8 cellular contexts compared by ENCODE assay signal in the genomic region with DNA sequence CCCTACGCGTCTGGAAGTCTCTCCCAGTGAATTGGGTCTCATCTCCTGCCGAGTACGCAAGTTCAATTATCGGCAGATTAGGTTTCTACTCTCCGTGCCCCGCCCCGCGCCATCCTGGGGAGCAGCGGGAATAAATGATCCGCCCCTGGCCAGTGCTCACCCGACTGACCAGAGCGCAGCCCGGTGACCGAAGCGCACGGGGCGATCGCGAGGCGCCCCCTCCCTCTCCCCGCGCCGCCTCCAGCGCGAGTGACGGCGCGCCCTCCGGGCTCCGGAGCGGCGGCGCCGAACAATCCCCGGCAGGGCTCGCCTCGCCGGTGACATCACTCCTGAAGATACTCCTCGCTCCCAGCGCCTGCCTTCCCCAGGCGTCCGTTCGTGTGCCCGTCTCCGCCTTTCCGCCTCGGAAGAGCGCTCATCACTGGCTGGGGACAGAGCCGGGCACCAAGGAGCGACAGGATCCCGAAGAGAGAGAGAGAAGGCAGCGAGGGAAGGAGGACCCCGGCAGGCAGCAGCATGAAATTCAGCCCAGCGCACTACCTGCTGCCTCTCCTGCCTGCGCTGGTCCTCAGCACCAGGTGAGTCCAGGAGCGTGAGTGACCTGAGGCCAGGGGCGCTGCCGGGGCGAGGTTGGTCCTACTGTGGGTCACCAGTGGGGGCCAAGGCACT. TPM values are rescaled to one million over a fixed set of nuclear protein-coding genes. Genes with fewer than 3 reads are reported as not detected.
DNase-seq lines count a peak whose midpoint lies in the region; ATAC-seq and TF ChIP-seq lines count a peak whose summit lies in the region.

A gene (plus strand): TSS at position 326 of the 669 bp plus-strand sequence.

- no peak within 1 kb of the TSS for H3K27ac Mint-ChIP-seq in CD4-positive, alpha-beta T cell
- H3K27ac Mint-ChIP-seq in Caco-2 (ENCODE audit: unreplicated experiment): no peak within 1 kb of the TSS

- H3K9me3 Mint-ChIP-seq in CD4-positive, alpha-beta T cell: peaks cover 8% of the 10 kb centered on the region
- no peaks in the 10 kb centered on the region for H3K9me3 Mint-ChIP-seq in Caco-2 (ENCODE audit: unreplicated experiment)

- intact Hi-C loops in right cardiac atrium (cut with DNase I): no loop called here
- intact Hi-C loops in CD4-positive, alpha-beta T cell (cut with DNase I, micrococcal nuclease): no loop called here
- intact Hi-C loops in Caco-2 (cut with micrococcal nuclease; ENCODE audit: unreplicated experiment): no loop called here

- no peaks in the 10 kb centered on the region for H3K9me3 ChIP-seq in WERI-Rb-1 (ENCODE audit: severe bottlenecking)
- H3K9me3 ChIP-seq in right cardiac atrium (ENCODE audit: control insufficient read depth, low read length): no peaks in the 10 kb centered on the region
- H3K9me3 ChIP-seq in CD4-positive, alpha-beta T cell (ENCODE audit: control insufficient read depth, low read length): no peaks in the 10 kb centered on the region
- no peaks in the 10 kb centered on the region for H3K9me3 ChIP-seq in Caco-2

- no peak within 1 kb of the TSS for H3K9ac ChIP-seq in rectal smooth muscle tissue (ENCODE audit: low read length)

- H3K27me3 Mint-ChIP-seq in CD4-positive, alpha-beta T cell: peaks cover 20% of the 10 kb centered on the region
- no peaks in the 10 kb centered on the region for H3K27me3 Mint-ChIP-seq in Caco-2 (ENCODE audit: insufficient read depth, unreplicated experiment)

- peak; percentile 31; the same call in 1 of the 2 replicates for TF ChIP-seq CTCF in WERI-Rb-1 (IDR thresholded peaks at IDR 0.05; ENCODE audit: low read depth, low read length)
- TF ChIP-seq CTCF in CD4-positive, alpha-beta T cell (IDR thresholded peaks at IDR 0.05): no peak
- no peak for TF ChIP-seq CTCF in Caco-2 (IDR thresholded peaks at IDR 0.05; ENCODE audit: insufficient read depth in 1 of 2, low read depth in 1 of 2, low read length in 1 of 2, severe bottlenecking in 1 of 2, unreplicated experiment in 1 of 2)

- peak within 1 kb of the TSS; percentile 50 for H3K4me3 ChIP-seq in WERI-Rb-1 (ENCODE audit: low read depth, low read length)
- H3K4me3 ChIP-seq in right cardiac atrium (ENCODE audit: low read length): peak within 1 kb of the TSS; percentile 41
- H3K4me3 ChIP-seq in rectal smooth muscle tissue (ENCODE audit: low read length): peak within 1 kb of the TSS; percentile 44
- no peak within 1 kb of the TSS for H3K4me3 ChIP-seq in Caco-2 (ENCODE audit: low read depth, low read length)

- no TSS peak for BruUV-seq in Caco-2 (replicated peaks; lab: Mats Ljungman, UMichigan)

- ATAC-seq in right cardiac atrium: peak; percentile 74 to 76
- ATAC-seq in CD4-positive, alpha-beta T cell (ENCODE audit: poor library complexity): no peak

- no peak within 1 kb of the TSS for H3K4me3 Mint-ChIP-seq in CD4-positive, alpha-beta T cell
- no peak within 1 kb of the TSS for H3K4me3 Mint-ChIP-seq in Caco-2 (ENCODE audit: unreplicated experiment)

- H3K36me3 ChIP-seq in WERI-Rb-1: no peaks in the 10 kb centered on the region
- H3K36me3 ChIP-seq in rectal smooth muscle tissue (ENCODE audit: control insufficient read depth, insufficient read depth, low read length): no peaks in the 10 kb centered on the region
- H3K36me3 ChIP-seq in Caco-2 (ENCODE audit: control insufficient read depth, insufficient read depth, low read length): no peaks in the 10 kb centered on the region

- 1% methylated on average over 60 of the region's 60 CpGs for WGBS in right cardiac atrium

- peak; percentile 34 for DNase-seq in HK-2 (ENCODE audit: unreplicated experiment)
- DNase-seq in WERI-Rb-1: peak; percentile 46
- DNase-seq in right cardiac atrium: peak; percentile 17 to 48 (median 43)
- DNase-seq in UCSD-AML1 (lab: John Stamatoyannopoulos, UW; ENCODE audit: unreplicated experiment): no peak
- DNase-seq in activated T-cell treated with anti-CD3 and anti-CD28 coated beads, Interleukin-2, amount 50 U/mL, for 1 hour: no peak
- no peak for DNase-seq in CD4-positive, alpha-beta T cell
- no peak for DNase-seq in Caco-2

- H3K4me1 ChIP-seq in right cardiac atrium (ENCODE audit: control insufficient read depth, insufficient read depth, low read length): no peaks in the 10 kb centered on the region
- H3K4me1 ChIP-seq in rectal smooth muscle tissue (ENCODE audit: control insufficient read depth, insufficient read depth, low read length): no peaks in the 10 kb centered on the region
- no peaks in the 10 kb centered on the region for H3K4me1 ChIP-seq in Caco-2

- CTCF ChIA-PET in CD4-positive, alpha-beta T cell (lab: Charles Lee): no interaction called here
- CTCF ChIA-PET in Caco-2 (lab: Charles Lee): no interaction called here

- no peaks in the 10 kb centered on the region for H3K36me3 Mint-ChIP-seq in CD4-positive, alpha-beta T cell (ENCODE audit: low read depth)
- no peaks in the 10 kb centered on the region for H3K36me3 Mint-ChIP-seq in Caco-2 (ENCODE audit: insufficient read depth, unreplicated experiment)

- POLR2A ChIA-PET in CD4-positive, alpha-beta T cell (lab: Charles Lee): no interaction called here
- POLR2A ChIA-PET in Caco-2 (lab: Charles Lee): no interaction called here

- H3K4me1 Mint-ChIP-seq in CD4-positive, alpha-beta T cell (ENCODE audit: low read depth): no peaks in the 10 kb centered on the region
- no peaks in the 10 kb centered on the region for H3K4me1 Mint-ChIP-seq in Caco-2 (ENCODE audit: low read depth, unreplicated experiment)

- H3K27ac ChIP-seq in WERI-Rb-1 (peak within 1 kb of the TSS; percentile 36), right cardiac atrium (ENCODE audit: low read length) (no peak within 1 kb of the TSS), rectal smooth muscle tissue (ENCODE audit: low read depth, low read length) (no peak within 1 kb of the TSS)
- H3K27ac ChIP-seq in CD4-positive, alpha-beta T cell (ENCODE audit: low read depth, low read length): no peak within 1 kb of the TSS

- peaks cover 9% of the 10 kb centered on the region for H3K27me3 ChIP-seq in WERI-Rb-1 (ENCODE audit: insufficient read depth, low read depth, severe bottlenecking)
- H3K27me3 ChIP-seq in right cardiac atrium (ENCODE audit: control insufficient read depth, insufficient read depth): no peaks in the 10 kb centered on the region
- H3K27me3 ChIP-seq in rectal smooth muscle tissue (ENCODE audit: control insufficient read depth, insufficient read depth, low read length): peaks cover 2% of the 10 kb centered on the region
- peaks cover 3% of the 10 kb centered on the region for H3K27me3 ChIP-seq in CD4-positive, alpha-beta T cell (ENCODE audit: control insufficient read depth, insufficient read depth, low read length)
- H3K27me3 ChIP-seq in Caco-2 (replicated peaks; ENCODE audit: control insufficient read depth, insufficient read depth, low read length): no peaks in the 10 kb centered on the region

RNA-seq across cellular contexts. Expression of the gene that starts here (rescaled TPM):
- total RNA-seq in right cardiac atrium (not detected), Caco-2 (2022) (not detected in 2 replicates)
- polyA plus RNA-seq in right cardiac atrium: 0.02 TPM
- not detected for total RNA-seq in CD4-positive, alpha-beta T cell

Comparison
In these comparisons a context has a peak if more than half of its experiments do, and no peak if none do; other contexts are left out.
1. Peak in DNase-seq, ATAC-seq and H3K4me3 ChIP-seq in right cardiac atrium; RNA of the gene not detected or under 1 TPM.
2. DNase-seq: peak in HK-2 (single experiment) and WERI-Rb-1 (single experiment); none in UCSD-AML1 (single experiment), activated T-cell treated with anti-CD3 and anti-CD28 coated beads, Interleukin-2, amount 50 U/mL, for 1 hour (single experiment), CD4-positive, alpha-beta T cell (0 of 10) and Caco-2 (0 of 2).